In genomic region chr10:109966961-109967738, GRCh38 we compare ENCODE assay signal across 9 cellular contexts. TPM values are rescaled to one million over a fixed set of nuclear protein-coding genes. Genes with fewer than 3 reads are reported as not detected.
A peak's percentile ranks its signal among the peaks of the same experiment; 100 is the strongest.
DNase-seq lines count a peak whose midpoint lies in the region; ATAC-seq, FAIRE-seq and TF ChIP-seq lines count a peak whose summit lies in the region.
"Had no signal": no experiment of that assay in that cellular context is flagged by ENCODE, and none has a peak within 500 bp of the region (broad histone marks: within the 10 kb centered on the region; RNA-seq: fewer than 3 reads in every experiment).

No MANE protein-coding gene starts in this region.

- TF ChIP-seq POLR2A in heart left ventricle (IDR thresholded peaks at IDR 0.05) (no peak), GM12892 (IDR thresholded peaks at IDR 0.05; ENCODE audit: low read depth, low read length) (no peak)

- no peak overlapping the region for H2BK5ac ChIP-seq in mesendoderm (ENCODE audit: low read length)

- ATAC-seq in heart left ventricle: peak in 3 of 4 donors; percentile 24 to 51 (median 31)
- no peak for ATAC-seq in HG03342 (IDR thresholded peaks at IDR 0.05; ENCODE audit: unreplicated experiment)

- no peak overlapping the region for H3K4me2 ChIP-seq in mesendoderm (ENCODE audit: low read length)

- no peak overlapping the region for H3K23ac ChIP-seq in mesendoderm (ENCODE audit: low read length)

- no peak overlapping the region for H2AK5ac ChIP-seq in mesendoderm (ENCODE audit: low read length)

- peak overlapping the region; percentile 76 for H2BK120ac ChIP-seq in mesendoderm (ENCODE audit: low read depth, low read length)

- no peaks in the 10 kb centered on the region for H3K79me2 ChIP-seq in mesendoderm (ENCODE audit: control insufficient read depth, insufficient read depth, low read length)

- H3K4ac ChIP-seq in mesendoderm (ENCODE audit: low read depth, low read length): no peak overlapping the region

- intact Hi-C loops in heart left ventricle (cut with DNase I): loop anchor here in 2 of 10 donors (5.0 to 10.0 kb wide), 2 partner anchors 40 to 72 kb away; partner anchors contain the start of gene ADD3 (in 1 of the 2)
- intact Hi-C loops in cardiac septum (cut with DNase I): loop anchor here (5.0 kb wide), 1 partner anchor 70 kb away; no protein-coding TSS in a partner anchor

- H3K4me1 ChIP-seq in heart left ventricle (peaks cover 0 to 57% (median 34%) of the 10 kb centered on the region in 12 donors), mesendoderm (ENCODE audit: control insufficient read depth, low read depth, low read length) (peaks cover 11% of the 10 kb centered on the region)
- H3K4me1 ChIP-seq: uterus had no signal

- H3K36me3 ChIP-seq in heart left ventricle (no peaks in the 10 kb centered on the region), mesendoderm (ENCODE audit: control insufficient read depth, insufficient read depth, low read length) (no peaks in the 10 kb centered on the region)
- H3K36me3 ChIP-seq: uterus had no signal

- no peak for TF ChIP-seq CTCF in heart left ventricle (IDR thresholded peaks at IDR 0.05)
- no peak for TF ChIP-seq CTCF in choroid plexus epithelial cell (conservative IDR thresholded peaks at IDR 0.05; ENCODE audit: low read depth, low read length)

- DNase-seq in heart left ventricle: peak in 4 of 5 donors; percentile 35 to 62 (median 48)
- no peak for DNase-seq in cardiac septum (ENCODE audit: low spot score)
- DNase-seq in choroid plexus epithelial cell (ENCODE audit: low read depth): peak; percentile 73
- DNase-seq in mesendoderm: peak; percentile 47
- DNase-seq in COR-L47 (lab: John Stamatoyannopoulos, UW): no peak
- DNase-seq in GM12892 (ENCODE audit: insufficient read length): no peak
- no peak for DNase-seq in effector CD8-positive, alpha-beta T cell (lab: John Stamatoyannopoulos, UW)
- DNase-seq: uterus had no signal

- no peaks in the 10 kb centered on the region for H3K9me3 ChIP-seq in heart left ventricle
- H3K9me3 ChIP-seq: uterus had no signal

- H3K4me3 ChIP-seq in heart left ventricle (no peak overlapping the region), choroid plexus epithelial cell (ENCODE audit: low read depth, low read length) (peak overlapping the region; percentile 1), mesendoderm (ENCODE audit: low read length) (no peak overlapping the region)
- H3K4me3 ChIP-seq: uterus had no signal

- no peak overlapping the region for H2BK15ac ChIP-seq in mesendoderm (replicated peaks; ENCODE audit: low read depth)

- no peaks in the 10 kb centered on the region for H3K79me1 ChIP-seq in mesendoderm (ENCODE audit: low read length)

- H3K27me3 ChIP-seq in heart left ventricle: no peaks in the 10 kb centered on the region
- H3K27me3 ChIP-seq in mesendoderm (ENCODE audit: insufficient read depth, low read length, poor library complexity): no peaks in the 10 kb centered on the region
- H3K27me3 ChIP-seq: uterus had no signal

- no peak overlapping the region for H4K8ac ChIP-seq in mesendoderm (ENCODE audit: low read depth, low read length)

- H3K56ac ChIP-seq in mesendoderm (ENCODE audit: low read length): peak overlapping the region; percentile 56

- H3K27ac ChIP-seq in heart left ventricle: peak overlapping the region in 9 of 12 donors; percentile 25 to 70 (median 57)
- H3K27ac ChIP-seq in mesendoderm (ENCODE audit: low read depth, low read length): no peak overlapping the region
- H3K27ac ChIP-seq: uterus had no signal

- 33 to 42% (median 41%) methylated on average over 9 of the region's 9 CpGs for WGBS in heart left ventricle, 4 donors
- no CpG with 5 or more reads among the region's 9 CpGs for WGBS in mesendoderm (ENCODE audit: extremely low coverage, insufficient coverage, low lambda C conversion rate)

- H3K9ac ChIP-seq in mesendoderm (ENCODE audit: low read length): no peak overlapping the region

- no peak for FAIRE-seq in GM12892 (lab: Jason Lieb, UNC)

- H3K18ac ChIP-seq in mesendoderm (ENCODE audit: low read length): peak overlapping the region; percentile 91

- H4K5ac ChIP-seq in mesendoderm (ENCODE audit: low read length): no peak overlapping the region

RNA-seq across cellular contexts. Expression of gene ADD3, which starts 40.6 kb away (rescaled TPM):
- total RNA-seq in heart left ventricle (100 to 1,000 TPM in 5 of 9 donors, 10 to 100 TPM in 4; 47.9 to 659 (median 103) TPM), cardiac septum (77.2 TPM)
- polyA plus RNA-seq in heart left ventricle: 10 to 100 TPM; 28.8 to 51.8 TPM
- polyA plus RNA-seq in mesendoderm (2013, experiment 1 of 2): 46.8 TPM
- 50.0 TPM for polyA plus RNA-seq in mesendoderm (2013, experiment 2 of 2)
- 20.9 TPM for polyA plus RNA-seq in GM12892 (2012; ENCODE audit: missing spikeins)

RNA-seq across cellular contexts. Expression of gene XPNPEP1, which starts 43.8 kb away (rescaled TPM):
- total RNA-seq in heart left ventricle: 10 to 100 TPM; 30.5 to 77.0 (median 48.9) TPM
- polyA plus RNA-seq in heart left ventricle: 10 to 100 TPM; 14.5 to 42.5 TPM
- total RNA-seq in cardiac septum: 43.5 TPM
- 25.4 TPM for polyA plus RNA-seq in mesendoderm (2013, experiment 1 of 2)
- polyA plus RNA-seq in mesendoderm (2013, experiment 2 of 2): 26.0 TPM
- 35.7 TPM for polyA plus RNA-seq in GM12892 (2012; ENCODE audit: missing spikeins)

Comparison
In these comparisons a context has a peak if more than half of its experiments do, and no peak if none do; other contexts are left out.
1. DNase-seq: peak in heart left ventricle (4 of 5), choroid plexus epithelial cell (single experiment) and mesendoderm (single experiment); none in cardiac septum (single experiment), COR-L47 (single experiment), GM12892 (single experiment) and effector CD8-positive, alpha-beta T cell (single experiment).